Comparison of ENCODE assay signal across 9 cellular contexts in the genomic region with DNA sequence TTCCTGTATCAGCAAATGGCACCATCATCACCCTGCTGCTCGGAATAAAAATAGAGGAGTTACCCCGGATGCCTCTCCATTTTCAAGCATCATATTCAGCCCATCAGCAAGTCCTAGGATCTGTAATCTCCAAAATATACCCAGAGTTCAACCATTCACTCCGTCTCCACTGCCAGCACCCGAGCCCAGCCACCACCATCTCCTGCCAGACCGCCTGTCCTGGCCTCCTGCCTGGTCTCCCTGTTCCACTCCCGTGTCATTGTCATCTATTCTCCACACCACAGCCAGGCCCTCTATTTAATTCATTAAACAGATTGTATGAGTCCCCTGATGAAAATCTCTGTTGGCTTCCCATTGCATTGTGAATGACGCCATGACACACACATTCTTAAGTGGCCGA.
"Had no signal": no experiment of that assay in that cellular context is flagged by ENCODE, and none has a peak within 500 bp of the region (broad histone marks: within the 10 kb centered on the region; RNA-seq: fewer than 3 reads in every experiment).

No MANE protein-coding gene starts in this region.

- H3K9me3 Mint-ChIP-seq: GM23338, H9 had no signal

- H3K4me1 ChIP-seq: HAP-1 had no signal

- H3K27ac Mint-ChIP-seq: GM23338, H9, HFFc6 had no signal

- H3K4me3 ChIP-seq: GM23248, GM23338, HAP-1 had no signal

- H3K4me3 Mint-ChIP-seq: GM23338, H9, HFFc6 had no signal

- H3K36me3 ChIP-seq: HAP-1 had no signal

- DNase-seq: GM23248, GOT3, H7, H9, HCEC 1CT, HFFc6 had no signal

- ATAC-seq: GM23338, HCT116 had no signal

- H3K27ac ChIP-seq: GM23248 had no signal

- H3K9me3 ChIP-seq: HAP-1 had no signal

- H3K4me1 Mint-ChIP-seq: GM23338, H9 had no signal
